Comparison of ENCODE assay signal across 20 cellular contexts in the genomic region with DNA sequence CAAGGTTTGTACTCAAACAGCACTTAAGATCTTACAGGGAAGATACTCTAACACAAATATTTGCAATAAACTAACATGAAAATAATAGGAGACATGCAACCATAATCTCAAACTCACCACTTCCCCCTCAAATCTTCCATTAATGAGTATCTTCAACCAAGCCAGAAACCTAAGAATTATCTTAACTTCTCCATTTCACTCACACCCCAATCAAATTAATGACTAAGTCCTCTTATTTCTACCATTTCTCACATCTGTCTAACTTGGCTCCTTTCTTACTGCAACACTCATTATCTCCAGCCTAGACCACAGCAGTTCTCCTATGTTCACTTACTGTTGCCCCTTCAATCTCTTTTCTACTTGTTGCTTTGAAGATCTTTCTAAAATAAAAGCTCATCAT.
"Had no signal": no experiment of that assay in that cellular context is flagged by ENCODE, and none has a peak within 500 bp of the region (broad histone marks: within the 10 kb centered on the region; RNA-seq: fewer than 3 reads in every experiment).

No MANE protein-coding gene starts in this region.

- H3K4me3 ChIP-seq: cardiac muscle cell, esophagus muscularis mucosa, right atrium auricular region, testis had no signal

- H3K4me3 Mint-ChIP-seq: dendritic cell treated with granulocyte-macrophage colony-stimulating factor and Interleukin-4, amounts not matched to agents 40 ng/mL and 50 ng/mL, for 4 days; neural crest cell; type B pancreatic cell had no signal

- H3K27me3 Mint-ChIP-seq: dendritic cell treated with granulocyte-macrophage colony-stimulating factor and Interleukin-4, amounts not matched to agents 40 ng/mL and 50 ng/mL, for 4 days; progenitor cell of endocrine pancreas; type B pancreatic cell had no signal

- H3K9me3 Mint-ChIP-seq: activated naive CD4-positive, alpha-beta T cell treated with anti-CD3 and anti-CD28 coated beads, Interleukin-2, amount 50 U/mL, for 72 hours; dendritic cell treated with granulocyte-macrophage colony-stimulating factor and Interleukin-4, amounts not matched to agents 40 ng/mL and 50 ng/mL, for 4 days; neural crest cell; type B pancreatic cell had no signal

- H3K27me3 ChIP-seq: cardiac muscle cell, esophagus muscularis mucosa, right atrium auricular region, testis had no signal

- H3K4me1 Mint-ChIP-seq: neural crest cell had no signal

- ATAC-seq: left ventricle myocardium superior had no signal

- DNase-seq: activated CD4-positive, alpha-beta T cell treated with anti-CD3 and anti-CD28 coated beads, Interleukin-2, amount 50 U/mL, for 4 hours; activated CD4-positive, CD25-positive, alpha-beta regulatory T cell treated with anti-CD3 and anti-CD28 coated beads, Interleukin-2, amount 50 U/mL, for 72 hours; activated effector memory CD4-positive, alpha-beta T cell treated with anti-CD3 and anti-CD28 coated beads, Interleukin-2, amount 50 U/mL, for 16 hours; activated T-cell treated with anti-CD3 and anti-CD28 coated beads for 4 hours; amygdala; effector CD8-positive, alpha-beta T cell; left ventricle myocardium superior; stimulated activated CD4-positive, alpha-beta T cell treated with anti-CD3 and anti-CD28 coated beads, Interleukin-12 subunit alpha, Interleukin-12 subunit beta, amount 100 ng/mL, for 4 hours; stimulated activated CD4-positive, alpha-beta T cell treated with anti-CD3 and anti-CD28 coated beads, Interleukin-2, amount 100 ng/mL, for 24 hours; T-helper 1 cell; T-helper 9 cell; testis had no signal

- H3K27ac Mint-ChIP-seq: activated naive CD4-positive, alpha-beta T cell treated with anti-CD3 and anti-CD28 coated beads, Interleukin-2, amount 50 U/mL, for 72 hours; dendritic cell treated with granulocyte-macrophage colony-stimulating factor and Interleukin-4, amounts not matched to agents 40 ng/mL and 50 ng/mL, for 4 days; progenitor cell of endocrine pancreas; type B pancreatic cell had no signal
